8 cellular contexts compared by ENCODE assay signal in genomic region chr10:38365917-38366316, GRCh38.
DNase-seq lines count a peak whose midpoint lies in the region; ATAC-seq and TF ChIP-seq lines count a peak whose summit lies in the region.
"Not testable (repeated sequence)": the region's sequence is repeated elsewhere in the genome, so short reads cannot be mapped to it uniquely, and the experiment has no call there.

No MANE protein-coding gene starts in this region.

- CTCF ChIA-PET in PC-3 (lab: Charles Lee): interaction anchor here (0.5 to 0.8 kb wide), 3 partner anchors 356 to 931 kb away, joined by 3 to 4 read pairs (median 3); partner anchors contain the start of gene ZNF33A

- not testable (repeated sequence) for H3K79me2 ChIP-seq in PC-3 (ENCODE audit: low read length)

- not testable (repeated sequence) for BruUV-seq in PC-3 (replicated peaks; lab: Mats Ljungman, UMichigan)

- not testable (repeated sequence) for H3K4me3 ChIP-seq in PC-3 (ENCODE audit: low read length); foreskin fibroblast (ENCODE audit: low read depth in 1 of 2, low read length in 2 of 2)

- not testable (repeated sequence) for H3F3A ChIP-seq in PC-3 (ENCODE audit: low read length, unreplicated experiment)

- not testable (repeated sequence) for H3K4me2 ChIP-seq in PC-3 (ENCODE audit: low read length)

- H4K20me1 ChIP-seq in PC-3 (ENCODE audit: low read length): not testable (repeated sequence)

- DNase-seq in A172 (ENCODE audit: low spot score) (peak; percentile 15), G401 (ENCODE audit: low spot score) (peak; percentile 28), PC-3 (peak; percentile 68), amniotic epithelial cell (ENCODE audit: low read depth) (peak; percentile 51), foreskin fibroblast (peak; percentile 6 to 51), mucosa of gallbladder (ENCODE audit: low spot score) (peak; percentile 13)

- H3K4me1 ChIP-seq in PC-3 (ENCODE audit: insufficient read depth, low read length): not testable (repeated sequence)

- ATAC-seq in GM21786 (IDR thresholded peaks at IDR 0.05; ENCODE audit: unreplicated experiment) (peak; percentile 71), PC-3 (peak; percentile 91)

- not testable (repeated sequence) for H3K27me3 ChIP-seq in PC-3 (ENCODE audit: low read length)

- not testable (repeated sequence) for H3K9ac ChIP-seq in PC-3 (ENCODE audit: low read length)

- in situ Hi-C loops in G401 (cut with HindIII; ENCODE audit: low sequenced_read_pairs): not testable (repeated sequence)

- H3K27ac ChIP-seq in PC-3 (ENCODE audit: low read length): not testable (repeated sequence)

- H3K36me3 ChIP-seq in PC-3 (ENCODE audit: low read depth, low read length): not testable (repeated sequence)

- intact Hi-C loops in PC-3 (cut with micrococcal nuclease): loop anchor here (2.0 to 10.0 kb wide), 3 partner anchors 391 to 1465 kb away; partner anchors contain the start of gene ZNF25

- not testable (repeated sequence) for H3K9me3 ChIP-seq in PC-3 (ENCODE audit: low read length)

- POLR2A ChIA-PET in PC-3 (lab: Charles Lee; ENCODE audit: unreplicated experiment): not testable (repeated sequence)

- not testable (repeated sequence) for H3K9me2 ChIP-seq in PC-3 (replicated peaks; ENCODE audit: low read length)

- TF ChIP-seq CTCF in LNCAP (IDR thresholded peaks at IDR 0.05) (peak; percentile 47), PC-3 (conservative IDR thresholded peaks at IDR 0.05; ENCODE audit: low read depth, low read length) (peak; percentile 61), foreskin fibroblast (IDR thresholded peaks at IDR 0.05; ENCODE audit: low read depth, low read length) (peak; percentile 34)

- H2AFZ ChIP-seq in PC-3 (ENCODE audit: low read length): not testable (repeated sequence)

Comparison
In these comparisons a context has a peak if more than half of its experiments do, and no peak if none do; other contexts are left out.
1. DNase-seq: peak in every context shown above with its lines; median percentile 68 in PC-3; 51 in amniotic epithelial cell; 28 in foreskin fibroblast; 28 in G401; 15 in A172; 13 in mucosa of gallbladder.